Comparison of ENCODE assay signal across 19 cellular contexts in the genomic region with DNA sequence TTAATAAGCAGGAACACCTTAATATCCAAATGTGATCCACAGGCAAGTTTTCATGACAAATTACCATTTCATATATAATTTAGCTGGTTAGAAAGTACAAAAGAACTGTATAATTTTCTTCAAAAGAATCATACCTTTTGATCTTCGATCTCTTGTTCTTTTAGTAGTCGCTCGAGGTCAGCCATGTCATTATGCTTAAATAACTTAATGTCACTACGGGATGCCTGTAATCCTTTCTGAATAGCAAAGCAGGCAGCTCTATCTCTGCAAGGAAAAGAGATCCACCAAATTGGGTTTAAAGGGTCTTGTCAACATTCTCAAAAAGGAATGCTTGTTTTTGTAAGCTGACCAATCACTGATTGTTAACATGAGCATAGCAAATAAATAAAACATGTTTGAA.
"Had no signal": no experiment of that assay in that cellular context is flagged by ENCODE, and none has a peak within 500 bp of the region (broad histone marks: within the 10 kb centered on the region; RNA-seq: fewer than 3 reads in every experiment).

No MANE protein-coding gene starts in this region.

- H3K9me3 ChIP-seq: body of pancreas, testis had no signal

- H3K4me3 Mint-ChIP-seq: activated CD4-positive, alpha-beta T cell treated with anti-CD3 and anti-CD28 coated beads for 36 hours; activated naive CD8-positive, alpha-beta T cell treated with anti-CD3 and anti-CD28 coated beads, Interleukin-2, amount 10 ng/mL, durations not matched to agents 7 days and 5 days; activated T-helper 17 cell treated with anti-CD3 and anti-CD28 coated beads, Interleukin-2, amount 50 U/mL, for 72 hours; mesothelial cell of epicardium had no signal

- H3K36me3 ChIP-seq: ovary had no signal

- DNase-seq: activated CD4-positive, alpha-beta T cell treated with anti-CD3 and anti-CD28 coated beads for 36 hours; activated CD4-positive, alpha-beta T cell treated with anti-CD3 and anti-CD28 coated beads, Interleukin-2, amount 50 U/mL, for 48 hours; activated naive CD4-positive, alpha-beta T cell; activated naive CD8-positive, alpha-beta T cell treated with anti-CD3 and anti-CD28 coated beads, Interleukin-2, amount 10 ng/mL, durations not matched to agents 7 days and 5 days; activated T-cell treated with anti-CD3 and anti-CD28 coated beads for 4 hours; body of pancreas; dorsolateral prefrontal cortex; foreskin keratinocyte; hippocampal formation; ovary; stimulated activated CD4-positive, alpha-beta T cell treated with anti-CD3 and anti-CD28 coated beads, Interleukin-4, amount 100 ng/mL, for 1 hour; testis; upper lobe of left lung had no signal

- H3K4me1 Mint-ChIP-seq: mesothelial cell of epicardium had no signal

- H3K27ac ChIP-seq: body of pancreas, dorsolateral prefrontal cortex, epithelial cell of prostate, foreskin keratinocyte, ovary, testis, upper lobe of left lung had no signal

- H3K4me1 ChIP-seq: body of pancreas, foreskin keratinocyte, testis, upper lobe of left lung had no signal

- H3K27me3 ChIP-seq: body of pancreas, dorsolateral prefrontal cortex, foreskin keratinocyte, ovary, testis, upper lobe of left lung had no signal

- H3K4me3 ChIP-seq: body of pancreas, dorsolateral prefrontal cortex, lung, ovary, smooth muscle cell, testis, upper lobe of left lung had no signal

- H3K27me3 Mint-ChIP-seq: activated CD4-positive, alpha-beta T cell treated with anti-CD3 and anti-CD28 coated beads for 36 hours; activated naive CD8-positive, alpha-beta T cell treated with anti-CD3 and anti-CD28 coated beads, Interleukin-2, amount 10 ng/mL, durations not matched to agents 7 days and 5 days; activated T-helper 17 cell treated with anti-CD3 and anti-CD28 coated beads, Interleukin-2, amount 50 U/mL, for 72 hours had no signal

- H3K27ac Mint-ChIP-seq: activated CD4-positive, alpha-beta T cell treated with anti-CD3 and anti-CD28 coated beads for 36 hours; activated naive CD8-positive, alpha-beta T cell treated with anti-CD3 and anti-CD28 coated beads, Interleukin-2, amount 10 ng/mL, durations not matched to agents 7 days and 5 days; activated T-helper 17 cell treated with anti-CD3 and anti-CD28 coated beads, Interleukin-2, amount 50 U/mL, for 72 hours; mesothelial cell of epicardium had no signal

- ATAC-seq: activated CD4-positive, alpha-beta T cell treated with anti-CD3 and anti-CD28 coated beads for 36 hours; activated T-helper 17 cell treated with anti-CD3 and anti-CD28 coated beads, Interleukin-2, amount 50 U/mL, for 72 hours; body of pancreas; foreskin keratinocyte; sciatic nerve had no signal
